ENCODE assay signal across 26 cellular contexts in genomic region chr18:43794363-43794762, GRCh38.
"Had no signal": no experiment of that assay in that cellular context is flagged by ENCODE, and none has a peak within 500 bp of the region (broad histone marks: within the 10 kb centered on the region; RNA-seq: fewer than 3 reads in every experiment).

No MANE protein-coding gene starts in this region.

- H3K4me1 ChIP-seq: adrenal gland, body of pancreas had no signal

- DNase-seq: activated CD4-positive, alpha-beta memory T cell treated with anti-CD3 and anti-CD28 coated beads for 36 hours; activated CD4-positive, alpha-beta T cell treated with anti-CD3 and anti-CD28 coated beads for 36 hours; activated CD4-positive, alpha-beta T cell treated with anti-CD3 and anti-CD28 coated beads, Interleukin-2, amount 10 ng/mL, durations not matched to agents 24 days and 14 days; activated CD4-positive, CD25-positive, alpha-beta regulatory T cell; activated CD4-positive, CD25-positive, alpha-beta regulatory T cell treated with anti-CD3 and anti-CD28 coated beads, Interleukin-2, amount 50 U/mL, for 72 hours; activated CD8-positive, alpha-beta memory T cell treated with anti-CD3 and anti-CD28 coated beads, Interleukin-2, amount 10 ng/mL, durations not matched to agents 7 days and 5 days; activated CD8-positive, alpha-beta memory T cell treated with anti-CD3 and anti-CD28 coated beads, Interleukin-2, amount 50 U/mL, for 4 hours; activated CD8-positive, alpha-beta T cell treated with anti-CD3 and anti-CD28 coated beads, Interleukin-2, amount 10 ng/mL, durations not matched to agents 7 days and 5 days; activated effector memory CD4-positive, alpha-beta T cell treated with anti-CD3 and anti-CD28 coated beads, Interleukin-2, amount 50 U/mL, for 16 hours; activated naive CD4-positive, alpha-beta T cell treated with anti-CD3 and anti-CD28 coated beads for 36 hours; activated naive CD8-positive, alpha-beta T cell treated with anti-CD3 and anti-CD28 coated beads for 36 hours; activated naive CD8-positive, alpha-beta T cell treated with anti-CD3 and anti-CD28 coated beads, Interleukin-2, amount 50 U/mL, for 24 hours; activated T-cell treated with anti-CD3 and anti-CD28 coated beads, Interleukin-2, amount 50 U/mL, for 1 hour; activated T-cell treated with anti-CD3 and anti-CD28 coated beads, Interleukin-2, amount 50 U/mL, for 48 hours; adrenal gland; amygdala; aorta; body of pancreas; dorsolateral prefrontal cortex; effector memory CD4-positive, alpha-beta T cell; endodermal cell; foreskin fibroblast; glutamatergic neuron; T-helper 2 cell had no signal

- H3K27me3 ChIP-seq: adrenal gland, body of pancreas, dorsolateral prefrontal cortex had no signal

- H3K27ac ChIP-seq: adrenal gland, body of pancreas, coronary artery, dorsolateral prefrontal cortex had no signal

- ATAC-seq: activated CD4-positive, alpha-beta T cell treated with anti-CD3 and anti-CD28 coated beads for 36 hours; activated CD8-positive, alpha-beta memory T cell treated with anti-CD3 and anti-CD28 coated beads, Interleukin-2, amount 10 ng/mL, durations not matched to agents 7 days and 5 days; activated CD8-positive, alpha-beta T cell treated with anti-CD3 and anti-CD28 coated beads, Interleukin-2, amount 10 ng/mL, durations not matched to agents 7 days and 5 days; activated naive CD8-positive, alpha-beta T cell treated with anti-CD3 and anti-CD28 coated beads, Interleukin-2, amount 50 U/mL, for 24 hours; body of pancreas; esophagus mucosa had no signal

- H3K9me3 ChIP-seq: adrenal gland, body of pancreas had no signal

- H3K4me3 ChIP-seq: adrenal gland, body of pancreas, coronary artery, dorsolateral prefrontal cortex had no signal

- H3K36me3 ChIP-seq: adrenal gland had no signal
